ENCODE assay signal across 21 cellular contexts in the genomic region with DNA sequence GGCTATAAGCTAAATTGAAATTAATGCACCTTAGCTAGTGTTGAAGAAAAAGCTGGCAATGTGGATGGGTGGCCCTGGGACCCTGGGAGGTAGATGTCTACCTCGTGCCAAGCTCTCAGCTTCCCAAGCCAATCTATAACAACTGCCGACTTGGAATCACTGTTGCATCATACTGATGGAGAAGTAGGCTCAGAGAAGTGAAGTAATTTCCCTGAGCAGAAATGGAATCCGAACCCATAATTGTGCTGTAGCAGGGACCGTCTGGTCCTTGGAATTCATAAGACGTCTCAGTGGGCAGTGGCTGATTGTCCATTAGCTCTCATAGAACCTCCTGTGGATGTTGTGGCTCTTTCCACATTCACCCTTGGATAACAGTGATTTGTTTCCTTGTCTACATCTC.
"Had no signal": no experiment of that assay in that cellular context is flagged by ENCODE, and none has a peak within 500 bp of the region (broad histone marks: within the 10 kb centered on the region; RNA-seq: fewer than 3 reads in every experiment).

No MANE protein-coding gene starts in this region.

- H2AFZ ChIP-seq: hepatocyte had no signal

- H3K4me2 ChIP-seq: hepatocyte had no signal

- H3K4me3 Mint-ChIP-seq: stimulated activated memory B cell treated with anti-CD40 and anti-IgM and Interleukin-4, amounts not matched to agents 10 μg/mL and 1 μg/mL and 100 μg/mL, for 72 hours; stimulated activated naive CD8-positive, alpha-beta T cell treated with anti-CD3 and anti-CD28 coated beads, Interleukin-15, amount 100 ng/mL, for 72 hours had no signal

- H3K27me3 Mint-ChIP-seq: naive B cell; stimulated activated memory B cell treated with anti-CD40 and anti-IgM and Interleukin-4, amounts not matched to agents 10 μg/mL and 1 μg/mL and 100 μg/mL, for 72 hours; stimulated activated naive CD8-positive, alpha-beta T cell treated with anti-CD3 and anti-CD28 coated beads, Interleukin-15, amount 100 ng/mL, for 72 hours had no signal

- H3K4me3 ChIP-seq: colonic mucosa, dorsolateral prefrontal cortex, hepatocyte, lung, ovary, psoas muscle had no signal

- DNase-seq: colonic mucosa; dorsolateral prefrontal cortex; effector CD8-positive, alpha-beta T cell; foreskin melanocyte; head of caudate nucleus; left colon; left ventricle myocardium superior; mesenchymal stem cell; midbrain; naive B cell; ovary; psoas muscle; retina; stimulated activated CD4-positive, alpha-beta T cell treated with anti-CD3 and anti-CD28 coated beads, Interleukin-15, amount 100 ng/mL, for 24 hours; stimulated activated CD4-positive, alpha-beta T cell treated with anti-CD3 and anti-CD28 coated beads, Interleukin-1b, Interleukin-23, amount 100 ng/mL, for 48 hours; stimulated activated CD4-positive, alpha-beta T cell treated with anti-CD3 and anti-CD28 coated beads, Interleukin-4, amount 100 ng/mL, for 24 hours; stimulated activated naive CD8-positive, alpha-beta T cell treated with anti-CD3 and anti-CD28 coated beads, Interleukin-15, amount 100 ng/mL, for 72 hours had no signal

- H3K27me3 ChIP-seq: colonic mucosa, dorsolateral prefrontal cortex, hepatocyte, neutrophil, ovary had no signal

- H3K36me3 ChIP-seq: colonic mucosa, ovary had no signal

- H3K36me3 Mint-ChIP-seq: naive B cell; stimulated activated memory B cell treated with anti-CD40 and anti-IgM and Interleukin-4, amounts not matched to agents 10 μg/mL and 1 μg/mL and 100 μg/mL, for 72 hours had no signal

- H3K9me3 Mint-ChIP-seq: naive B cell; stimulated activated memory B cell treated with anti-CD40 and anti-IgM and Interleukin-4, amounts not matched to agents 10 μg/mL and 1 μg/mL and 100 μg/mL, for 72 hours; stimulated activated naive CD8-positive, alpha-beta T cell treated with anti-CD3 and anti-CD28 coated beads, Interleukin-15, amount 100 ng/mL, for 72 hours had no signal

- ATAC-seq: left colon; psoas muscle; stimulated activated memory B cell treated with anti-CD40 and anti-IgM and Interleukin-4, amounts not matched to agents 10 μg/mL and 1 μg/mL and 100 μg/mL, for 72 hours; stimulated activated naive CD8-positive, alpha-beta T cell treated with anti-CD3 and anti-CD28 coated beads, Interleukin-15, amount 100 ng/mL, for 72 hours had no signal

- H3K9me3 ChIP-seq: colonic mucosa, neutrophil, ovary, psoas muscle had no signal

- H3K4me1 Mint-ChIP-seq: stimulated activated naive CD8-positive, alpha-beta T cell treated with anti-CD3 and anti-CD28 coated beads, Interleukin-15, amount 100 ng/mL, for 72 hours had no signal

- H3K27ac ChIP-seq: colonic mucosa, dorsolateral prefrontal cortex, hepatocyte, neutrophil, ovary, psoas muscle had no signal

- H3K79me2 ChIP-seq: hepatocyte had no signal

- H3K27ac Mint-ChIP-seq: stimulated activated memory B cell treated with anti-CD40 and anti-IgM and Interleukin-4, amounts not matched to agents 10 μg/mL and 1 μg/mL and 100 μg/mL, for 72 hours; stimulated activated naive CD8-positive, alpha-beta T cell treated with anti-CD3 and anti-CD28 coated beads, Interleukin-15, amount 100 ng/mL, for 72 hours had no signal

- H3K4me1 ChIP-seq: colonic mucosa had no signal
